ENCODE assay signal across 15 cellular contexts in the genomic region with DNA sequence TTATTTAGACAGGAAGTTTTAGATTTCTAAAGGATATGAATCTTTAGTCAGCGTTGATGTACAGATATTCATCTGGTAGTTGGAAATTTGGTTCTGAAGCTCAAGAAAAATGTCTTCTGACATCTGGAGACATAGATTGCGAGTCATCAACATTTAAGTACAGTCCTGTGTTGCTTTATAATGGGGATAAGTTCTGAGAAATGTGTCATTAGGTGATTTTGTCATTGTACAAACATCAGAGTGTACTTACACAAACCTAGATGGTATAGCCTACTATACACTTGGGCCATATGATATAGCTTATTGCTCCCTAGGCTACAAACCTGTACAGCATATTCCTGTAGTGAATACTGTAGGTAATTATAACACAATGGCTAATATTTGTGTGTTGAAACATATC.
"Had no signal": no experiment of that assay in that cellular context is flagged by ENCODE, and none has a peak within 500 bp of the region (broad histone marks: within the 10 kb centered on the region; RNA-seq: fewer than 3 reads in every experiment).

No MANE protein-coding gene starts in this region.

- H3K4me3 ChIP-seq: prostate gland, smooth muscle cell had no signal

- H3K27ac ChIP-seq: brain microvascular endothelial cell, prostate gland had no signal

- H3K9me3 ChIP-seq: prostate gland had no signal

- H3K27me3 ChIP-seq: brain microvascular endothelial cell had no signal

- H3K4me1 ChIP-seq: prostate gland had no signal

- ATAC-seq: left lobe of liver, right cardiac atrium had no signal

- H3K4me2 ChIP-seq: smooth muscle cell had no signal

- H3K36me3 ChIP-seq: brain microvascular endothelial cell, prostate gland had no signal

- DNase-seq: activated CD4-positive, alpha-beta T cell treated with anti-CD3 and anti-CD28 coated beads for 1 hour; activated CD4-positive, alpha-beta T cell treated with anti-CD3 and anti-CD28 coated beads, Interleukin-2, amount 50 U/mL, for 4 hours; activated naive CD4-positive, alpha-beta T cell treated with Interleukin-2 at 50 U/mL for 16 hours; activated T-cell treated with anti-CD3 and anti-CD28 coated beads for 4 hours; anterior cingulate cortex; brain microvascular endothelial cell; effector memory CD4-positive, alpha-beta T cell; midbrain; right cardiac atrium; stimulated activated CD4-positive, alpha-beta T cell treated with anti-CD3 and anti-CD28 coated beads, Interleukin-4, amount 100 ng/mL, for 4 hours; stimulated activated CD8-positive, alpha-beta memory T cell treated with anti-CD3 and anti-CD28 coated beads, Interleukin-4, amount 100 ng/mL, for 48 hours; stimulated activated naive CD4-positive, alpha-beta T cell treated with Interleukin-2 at 50 U/mL for 16 hours had no signal
